Comparison of ENCODE assay signal across 1 cellular context in the genomic region with DNA sequence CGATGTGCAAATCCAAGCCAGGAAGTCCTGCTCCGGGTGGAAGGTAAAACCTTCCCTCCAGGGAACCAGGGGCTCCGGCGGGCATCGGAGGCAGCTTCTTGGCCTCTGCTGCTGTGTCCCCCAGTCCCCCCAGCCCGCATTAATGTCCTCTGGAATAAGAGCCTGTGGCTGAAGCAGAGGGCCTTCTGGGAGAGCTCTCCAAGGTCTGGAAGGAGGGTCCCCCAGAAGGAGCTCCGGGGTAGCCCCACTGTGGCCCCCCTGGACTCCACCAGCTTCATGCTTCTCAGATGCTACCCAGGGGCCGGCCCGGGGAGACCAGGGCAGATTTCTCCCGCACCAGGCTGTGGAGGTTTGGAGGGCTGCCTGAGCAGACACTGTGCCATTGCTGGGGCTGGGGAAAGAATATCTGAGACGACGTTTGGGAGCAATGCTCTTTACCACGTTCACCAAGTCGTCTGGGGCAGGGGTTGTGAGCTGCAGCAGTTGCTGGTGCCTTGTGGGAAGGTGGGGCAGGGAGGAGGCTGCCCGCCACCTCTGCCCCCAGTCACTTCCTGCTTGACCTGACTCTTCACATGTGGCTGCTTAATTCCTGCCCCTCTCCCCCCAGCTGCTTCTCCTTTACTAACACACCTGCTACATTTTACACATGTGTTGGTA.
TF ChIP-seq lines count a peak whose summit lies in the region.

No MANE protein-coding gene starts in this region.

TF ChIP-seq in GM23338, 12 proteins besides CTCF, POLR2A, EP300 and RAD21 (continued from another document):
- TF ChIP-seq, protein P1, sequence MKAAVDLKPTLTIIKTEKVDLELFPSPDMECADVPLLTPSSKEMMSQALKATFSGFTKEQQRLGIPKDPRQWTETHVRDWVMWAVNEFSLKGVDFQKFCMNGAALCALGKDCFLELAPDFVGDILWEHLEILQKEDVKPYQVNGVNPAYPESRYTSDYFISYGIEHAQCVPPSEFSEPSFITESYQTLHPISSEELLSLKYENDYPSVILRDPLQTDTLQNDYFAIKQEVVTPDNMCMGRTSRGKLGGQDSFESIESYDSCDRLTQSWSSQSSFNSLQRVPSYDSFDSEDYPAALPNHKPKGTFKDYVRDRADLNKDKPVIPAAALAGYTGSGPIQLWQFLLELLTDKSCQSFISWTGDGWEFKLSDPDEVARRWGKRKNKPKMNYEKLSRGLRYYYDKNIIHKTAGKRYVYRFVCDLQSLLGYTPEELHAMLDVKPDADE (IDR thresholded peaks at IDR 0.05): no peak
- TF ChIP-seq CREB1 (CRISPR knock-in tag; IDR thresholded peaks at IDR 0.05; ENCODE audit: low read depth) (no peak), ZNF331 (CRISPR knock-in tag; IDR thresholded peaks at IDR 0.05; ENCODE audit: low read depth) (no peak), NANOG (IDR thresholded peaks at IDR 0.05; ENCODE audit: borderline replicate concordance) (no peak), EZH2phosphoT487 (IDR thresholded peaks at IDR 0.05; ENCODE audit: unreplicated experiment) (no peak), ZNF114 (CRISPR knock-in tag; IDR thresholded peaks at IDR 0.05) (no peak), JUNB (IDR thresholded peaks at IDR 0.05; ENCODE audit: unreplicated experiment) (no peak), EZH2 (IDR thresholded peaks at IDR 0.05; ENCODE audit: low read depth, unreplicated experiment) (no peak), STAT1 (IDR thresholded peaks at IDR 0.05; ENCODE audit: unreplicated experiment) (no peak)
- TF ChIP-seq, protein P2, sequence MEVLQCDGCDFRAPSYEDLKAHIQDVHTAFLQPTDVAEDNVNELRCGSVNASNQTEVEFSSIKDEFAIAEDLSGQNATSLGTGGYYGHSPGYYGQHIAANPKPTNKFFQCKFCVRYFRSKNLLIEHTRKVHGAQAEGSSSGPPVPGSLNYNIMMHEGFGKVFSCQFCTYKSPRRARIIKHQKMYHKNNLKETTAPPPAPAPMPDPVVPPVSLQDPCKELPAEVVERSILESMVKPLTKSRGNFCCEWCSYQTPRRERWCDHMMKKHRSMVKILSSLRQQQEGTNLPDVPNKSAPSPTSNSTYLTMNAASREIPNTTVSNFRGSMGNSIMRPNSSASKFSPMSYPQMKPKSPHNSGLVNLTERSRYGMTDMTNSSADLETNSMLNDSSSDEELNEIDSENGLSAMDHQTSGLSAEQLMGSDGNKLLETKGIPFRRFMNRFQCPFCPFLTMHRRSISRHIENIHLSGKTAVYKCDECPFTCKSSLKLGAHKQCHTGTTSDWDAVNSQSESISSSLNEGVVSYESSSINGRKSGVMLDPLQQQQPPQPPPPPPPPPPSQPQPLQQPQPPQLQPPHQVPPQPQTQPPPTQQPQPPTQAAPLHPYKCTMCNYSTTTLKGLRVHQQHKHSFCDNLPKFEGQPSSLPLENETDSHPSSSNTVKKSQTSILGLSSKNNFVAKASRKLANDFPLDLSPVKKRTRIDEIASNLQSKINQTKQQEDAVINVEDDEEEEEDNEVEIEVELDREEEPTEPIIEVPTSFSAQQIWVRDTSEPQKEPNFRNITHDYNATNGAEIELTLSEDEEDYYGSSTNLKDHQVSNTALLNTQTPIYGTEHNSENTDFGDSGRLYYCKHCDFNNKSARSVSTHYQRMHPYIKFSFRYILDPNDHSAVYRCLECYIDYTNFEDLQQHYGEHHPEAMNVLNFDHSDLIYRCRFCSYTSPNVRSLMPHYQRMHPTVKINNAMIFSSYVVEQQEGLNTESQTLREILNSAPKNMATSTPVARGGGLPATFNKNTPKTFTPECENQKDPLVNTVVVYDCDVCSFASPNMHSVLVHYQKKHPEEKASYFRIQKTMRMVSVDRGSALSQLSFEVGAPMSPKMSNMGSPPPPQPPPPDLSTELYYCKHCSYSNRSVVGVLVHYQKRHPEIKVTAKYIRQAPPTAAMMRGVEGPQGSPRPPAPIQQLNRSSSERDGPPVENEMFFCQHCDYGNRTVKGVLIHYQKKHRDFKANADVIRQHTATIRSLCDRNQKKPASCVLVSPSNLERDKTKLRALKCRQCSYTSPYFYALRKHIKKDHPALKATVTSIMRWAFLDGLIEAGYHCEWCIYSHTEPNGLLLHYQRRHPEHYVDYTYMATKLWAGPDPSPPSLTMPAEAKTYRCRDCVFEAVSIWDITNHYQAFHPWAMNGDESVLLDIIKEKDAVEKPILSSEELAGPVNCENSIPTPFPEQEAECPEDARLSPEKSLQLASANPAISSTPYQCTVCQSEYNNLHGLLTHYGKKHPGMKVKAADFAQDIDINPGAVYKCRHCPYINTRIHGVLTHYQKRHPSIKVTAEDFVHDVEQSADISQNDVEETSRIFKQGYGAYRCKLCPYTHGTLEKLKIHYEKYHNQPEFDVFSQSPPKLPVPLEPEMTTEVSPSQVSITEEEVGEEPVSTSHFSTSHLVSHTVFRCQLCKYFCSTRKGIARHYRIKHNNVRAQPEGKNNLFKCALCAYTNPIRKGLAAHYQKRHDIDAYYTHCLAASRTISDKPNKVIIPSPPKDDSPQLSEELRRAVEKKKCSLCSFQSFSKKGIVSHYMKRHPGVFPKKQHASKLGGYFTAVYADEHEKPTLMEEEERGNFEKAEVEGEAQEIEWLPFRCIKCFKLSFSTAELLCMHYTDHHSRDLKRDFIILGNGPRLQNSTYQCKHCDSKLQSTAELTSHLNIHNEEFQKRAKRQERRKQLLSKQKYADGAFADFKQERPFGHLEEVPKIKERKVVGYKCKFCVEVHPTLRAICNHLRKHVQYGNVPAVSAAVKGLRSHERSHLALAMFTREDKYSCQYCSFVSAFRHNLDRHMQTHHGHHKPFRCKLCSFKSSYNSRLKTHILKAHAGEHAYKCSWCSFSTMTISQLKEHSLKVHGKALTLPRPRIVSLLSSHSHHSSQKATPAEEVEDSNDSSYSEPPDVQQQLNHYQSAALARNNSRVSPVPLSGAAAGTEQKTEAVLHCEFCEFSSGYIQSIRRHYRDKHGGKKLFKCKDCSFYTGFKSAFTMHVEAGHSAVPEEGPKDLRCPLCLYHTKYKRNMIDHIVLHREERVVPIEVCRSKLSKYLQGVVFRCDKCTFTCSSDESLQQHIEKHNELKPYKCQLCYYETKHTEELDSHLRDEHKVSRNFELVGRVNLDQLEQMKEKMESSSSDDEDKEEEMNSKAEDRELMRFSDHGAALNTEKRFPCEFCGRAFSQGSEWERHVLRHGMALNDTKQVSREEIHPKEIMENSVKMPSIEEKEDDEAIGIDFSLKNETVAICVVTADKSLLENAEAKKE (CRISPR knock-in tag; IDR thresholded peaks at IDR 0.05): no peak
- TF ChIP-seq, protein P3, sequence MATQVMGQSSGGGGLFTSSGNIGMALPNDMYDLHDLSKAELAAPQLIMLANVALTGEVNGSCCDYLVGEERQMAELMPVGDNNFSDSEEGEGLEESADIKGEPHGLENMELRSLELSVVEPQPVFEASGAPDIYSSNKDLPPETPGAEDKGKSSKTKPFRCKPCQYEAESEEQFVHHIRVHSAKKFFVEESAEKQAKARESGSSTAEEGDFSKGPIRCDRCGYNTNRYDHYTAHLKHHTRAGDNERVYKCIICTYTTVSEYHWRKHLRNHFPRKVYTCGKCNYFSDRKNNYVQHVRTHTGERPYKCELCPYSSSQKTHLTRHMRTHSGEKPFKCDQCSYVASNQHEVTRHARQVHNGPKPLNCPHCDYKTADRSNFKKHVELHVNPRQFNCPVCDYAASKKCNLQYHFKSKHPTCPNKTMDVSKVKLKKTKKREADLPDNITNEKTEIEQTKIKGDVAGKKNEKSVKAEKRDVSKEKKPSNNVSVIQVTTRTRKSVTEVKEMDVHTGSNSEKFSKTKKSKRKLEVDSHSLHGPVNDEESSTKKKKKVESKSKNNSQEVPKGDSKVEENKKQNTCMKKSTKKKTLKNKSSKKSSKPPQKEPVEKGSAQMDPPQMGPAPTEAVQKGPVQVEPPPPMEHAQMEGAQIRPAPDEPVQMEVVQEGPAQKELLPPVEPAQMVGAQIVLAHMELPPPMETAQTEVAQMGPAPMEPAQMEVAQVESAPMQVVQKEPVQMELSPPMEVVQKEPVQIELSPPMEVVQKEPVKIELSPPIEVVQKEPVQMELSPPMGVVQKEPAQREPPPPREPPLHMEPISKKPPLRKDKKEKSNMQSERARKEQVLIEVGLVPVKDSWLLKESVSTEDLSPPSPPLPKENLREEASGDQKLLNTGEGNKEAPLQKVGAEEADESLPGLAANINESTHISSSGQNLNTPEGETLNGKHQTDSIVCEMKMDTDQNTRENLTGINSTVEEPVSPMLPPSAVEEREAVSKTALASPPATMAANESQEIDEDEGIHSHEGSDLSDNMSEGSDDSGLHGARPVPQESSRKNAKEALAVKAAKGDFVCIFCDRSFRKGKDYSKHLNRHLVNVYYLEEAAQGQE (IDR thresholded peaks at IDR 0.05; ENCODE audit: unreplicated experiment): no peak
